1 cellular context compared by ENCODE assay signal in the genomic region with DNA sequence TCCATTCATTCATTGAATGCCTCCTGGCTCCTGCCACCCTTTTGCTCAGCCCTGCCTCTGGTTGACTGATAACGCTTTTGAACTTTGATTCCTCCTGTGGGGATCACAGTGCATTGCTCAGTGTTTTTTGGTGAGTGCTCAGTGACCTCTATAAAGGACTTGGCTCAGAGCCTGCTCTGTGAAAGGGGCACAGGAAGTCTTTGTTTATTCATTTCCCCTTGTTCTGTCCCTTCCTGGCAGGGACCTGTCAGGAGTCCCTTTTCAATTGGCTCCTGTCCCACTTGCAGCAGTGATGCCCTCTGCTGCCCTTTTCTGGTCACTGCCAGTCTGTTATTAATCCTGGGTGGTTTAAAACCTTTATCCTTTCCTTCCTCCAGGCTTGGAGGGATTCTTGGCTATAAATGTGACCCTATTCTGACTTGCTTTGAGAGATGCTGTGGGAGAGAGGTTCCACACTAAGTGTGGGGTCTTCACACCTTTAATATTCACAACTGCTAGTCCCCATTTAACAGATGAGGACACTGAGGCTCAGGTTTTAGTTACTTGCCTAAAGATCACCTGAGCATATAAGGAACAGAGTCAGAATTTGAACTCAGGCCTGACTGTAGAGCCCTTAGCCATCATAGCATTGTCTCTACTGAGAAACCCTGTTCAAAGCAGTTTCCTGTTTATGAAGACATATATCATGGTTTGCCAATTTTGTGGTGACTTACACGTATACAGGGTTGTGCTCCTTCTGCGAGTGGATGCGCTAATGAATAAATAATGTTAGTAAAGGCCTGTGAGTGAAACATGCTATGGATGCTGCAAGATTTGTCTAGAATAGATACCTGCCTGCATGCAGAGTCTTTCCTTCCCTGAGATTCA.
TF ChIP-seq lines count a peak whose summit lies in the region.

No MANE protein-coding gene starts in this region.

TF ChIP-seq in SK-N-SH, 30 proteins besides CTCF, POLR2A, EP300 and RAD21 (continued from another document):
- no peak for TF ChIP-seq USF2 (IDR thresholded peaks at IDR 0.05; ENCODE audit: borderline replicate concordance, low read depth, low read length)
- TF ChIP-seq ELF1 (IDR thresholded peaks at IDR 0.05): no peak
- no peak for TF ChIP-seq MEF2A (IDR thresholded peaks at IDR 0.05; ENCODE audit: borderline replicate concordance, low read depth)
- TF ChIP-seq RFX5 (IDR thresholded peaks at IDR 0.05; ENCODE audit: low read length): no peak
- no peak for TF ChIP-seq GATA2 (CRISPR knock-in tag; IDR thresholded peaks at IDR 0.05)
- no peak for TF ChIP-seq SIN3A (IDR thresholded peaks at IDR 0.05; ENCODE audit: borderline replicate concordance, low read depth, low read length)
- TF ChIP-seq USF1 (IDR thresholded peaks at IDR 0.05; ENCODE audit: borderline replicate concordance, low read depth): no peak
- TF ChIP-seq NRF1 (IDR thresholded peaks at IDR 0.05; ENCODE audit: low read depth, low read length): no peak
- TF ChIP-seq REST (IDR thresholded peaks at IDR 0.05; ENCODE audit: low read depth, low read length): no peak
- TF ChIP-seq TAF1 (IDR thresholded peaks at IDR 0.05; ENCODE audit: borderline replicate concordance, low read depth, low read length): no peak
- 0 out of 2 replicates have a peak, but pooled peaks have one; percentile 38 for TF ChIP-seq RCOR1 (IDR thresholded peaks at IDR 0.05; ENCODE audit: low read length)
- no peak for TF ChIP-seq EZH2phosphoT487 (IDR thresholded peaks at IDR 0.05; ENCODE audit: borderline replicate concordance, low read depth)
- TF ChIP-seq TEAD4 (IDR thresholded peaks at IDR 0.05; ENCODE audit: borderline replicate concordance, insufficient read depth): no peak
- TF ChIP-seq FOXM1 (IDR thresholded peaks at IDR 0.05; ENCODE audit: low read depth): no peak
- peak; percentile 30; the same call in 1 of the 2 replicates for TF ChIP-seq TCF12 (IDR thresholded peaks at IDR 0.05)
- TF ChIP-seq SMC3 (IDR thresholded peaks at IDR 0.05; ENCODE audit: low read depth, low read length): peak; percentile 93
- peak; percentile 98 for TF ChIP-seq NFIC (IDR thresholded peaks at IDR 0.05; ENCODE audit: borderline replicate concordance)
- TF ChIP-seq, protein P1, sequence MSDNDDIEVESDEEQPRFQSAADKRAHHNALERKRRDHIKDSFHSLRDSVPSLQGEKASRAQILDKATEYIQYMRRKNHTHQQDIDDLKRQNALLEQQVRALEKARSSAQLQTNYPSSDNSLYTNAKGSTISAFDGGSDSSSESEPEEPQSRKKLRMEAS (IDR thresholded peaks at IDR 0.05; ENCODE audit: low read depth): 0 out of 2 replicates have a peak, but pooled peaks have one; percentile 21
TF ChIP-seq in SK-N-SH: peak in this region for 9.
